Comparison of ENCODE assay signal across 24 cellular contexts in the genomic region with DNA sequence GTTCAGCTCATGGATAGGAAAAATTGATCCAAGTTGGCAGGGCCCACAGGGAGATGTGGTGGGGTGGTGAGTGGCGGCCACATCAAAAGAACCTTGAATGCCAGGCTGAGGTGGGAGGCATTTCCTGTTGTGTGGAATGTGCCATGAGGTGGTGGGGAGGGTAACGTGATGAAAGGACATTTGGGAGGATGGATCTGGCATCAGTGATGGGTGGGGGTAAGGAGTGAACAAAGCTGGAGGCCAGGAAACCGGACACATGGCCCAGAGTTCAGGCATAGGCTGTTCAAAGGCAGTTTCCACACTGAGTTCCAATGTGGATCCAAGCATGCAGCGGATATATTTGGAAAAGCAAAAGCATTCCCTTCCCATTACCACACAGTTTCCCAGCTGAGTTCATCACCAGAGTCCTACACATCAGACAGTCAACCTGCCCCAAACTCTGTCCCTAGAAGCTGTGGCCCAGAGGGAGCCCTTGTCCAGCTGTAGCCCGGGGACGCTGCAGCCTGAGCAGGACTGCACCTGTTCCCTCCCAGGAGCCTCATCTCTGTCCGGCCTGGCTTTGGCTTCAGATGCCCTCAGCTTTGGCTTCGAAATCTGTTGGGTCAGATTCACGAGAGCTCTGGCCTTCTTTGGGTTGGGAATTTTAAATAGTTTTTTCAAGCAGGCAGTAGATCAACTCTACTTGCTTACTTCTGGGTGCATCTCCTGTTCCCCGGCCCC. TPM values are rescaled to one million over a fixed set of nuclear protein-coding genes. Genes with fewer than 3 reads are reported as not detected.
"Had no signal": no experiment of that assay in that cellular context is flagged by ENCODE, and none has a peak within 500 bp of the region (broad histone marks: within the 10 kb centered on the region; RNA-seq: fewer than 3 reads in every experiment).

No MANE protein-coding gene starts in this region.

- H3K27ac ChIP-seq: brain microvascular endothelial cell, dorsolateral prefrontal cortex, epithelial cell of prostate, right atrium auricular region, suprapubic skin, transverse colon, vagina had no signal

- H3K4me3 Mint-ChIP-seq: activated B cell treated with CpG ODN at 0.5 μM for 24 hours; activated CD8-positive, alpha-beta T cell treated with anti-CD3 and anti-CD28 coated beads for 36 hours; activated naive CD4-positive, alpha-beta T cell treated with anti-CD3 and anti-CD28 coated beads for 36 hours; activated T-cell treated with anti-CD3 and anti-CD28 coated beads, Interleukin-2, amount 50 U/mL, for 24 hours; mesothelial cell of epicardium; nephron progenitor cell had no signal

- H3K36me3 ChIP-seq: brain microvascular endothelial cell, right atrium auricular region, suprapubic skin, transverse colon, vagina had no signal

- H3K27ac Mint-ChIP-seq: activated B cell treated with CpG ODN at 0.5 μM for 24 hours; activated CD8-positive, alpha-beta T cell treated with anti-CD3 and anti-CD28 coated beads for 36 hours; activated naive CD4-positive, alpha-beta T cell treated with anti-CD3 and anti-CD28 coated beads for 36 hours; activated T-cell treated with anti-CD3 and anti-CD28 coated beads, Interleukin-2, amount 50 U/mL, for 24 hours; mesothelial cell of epicardium; nephron progenitor cell; progenitor cell of endocrine pancreas had no signal

- H3K9me3 ChIP-seq: right atrium auricular region, suprapubic skin, transverse colon, vagina had no signal

- DNase-seq: activated B cell treated with CpG ODN at 0.5 μM for 24 hours; activated CD4-positive, alpha-beta T cell treated with anti-CD3 and anti-CD28 coated beads for 4 hours; activated T-cell treated with anti-CD3 and anti-CD28 coated beads, Interleukin-2, amount 50 U/mL, for 24 hours; brain microvascular endothelial cell; dorsolateral prefrontal cortex; foreskin melanocyte; glutamatergic neuron; hippocampal formation; islet precursor cell; nephron progenitor cell; stimulated activated naive CD8-positive, alpha-beta T cell treated with anti-CD3 and anti-CD28 coated beads, Interleukin-15, Interleukin-2, amounts not matched to agents 100 U/mL and 50 U/mL, for 24 hours had no signal

- H3K27me3 ChIP-seq: brain microvascular endothelial cell, dorsolateral prefrontal cortex, right atrium auricular region, suprapubic skin, transverse colon, vagina had no signal

- H3K9me3 Mint-ChIP-seq: activated B cell treated with CpG ODN at 0.5 μM for 24 hours; activated CD8-positive, alpha-beta T cell treated with anti-CD3 and anti-CD28 coated beads for 36 hours; activated naive CD4-positive, alpha-beta T cell treated with anti-CD3 and anti-CD28 coated beads for 36 hours; activated T-cell treated with anti-CD3 and anti-CD28 coated beads, Interleukin-2, amount 50 U/mL, for 24 hours; mesothelial cell of epicardium; nephron progenitor cell had no signal

- H3K36me3 Mint-ChIP-seq: mesothelial cell of epicardium had no signal

- H3K27me3 Mint-ChIP-seq: activated B cell treated with CpG ODN at 0.5 μM for 24 hours; activated CD8-positive, alpha-beta T cell treated with anti-CD3 and anti-CD28 coated beads for 36 hours; activated T-cell treated with anti-CD3 and anti-CD28 coated beads, Interleukin-2, amount 50 U/mL, for 24 hours; progenitor cell of endocrine pancreas had no signal

- H3K4me1 Mint-ChIP-seq: activated B cell treated with CpG ODN at 0.5 μM for 24 hours, mesothelial cell of epicardium had no signal

- H3K4me1 ChIP-seq: suprapubic skin, transverse colon, vagina had no signal

- H3K4me3 ChIP-seq: dorsolateral prefrontal cortex, right atrium auricular region, suprapubic skin, transverse colon, vagina had no signal

- ATAC-seq: stimulated activated naive CD8-positive, alpha-beta T cell treated with anti-CD3 and anti-CD28 coated beads, Interleukin-15, Interleukin-2, amounts not matched to agents 100 U/mL and 50 U/mL, for 24 hours had no signal

RNA-seq across cellular contexts. Expression of gene GOLGA6B, which starts 37.8 kb away (rescaled TPM):
- total RNA-seq: activated B cell treated with CpG ODN at 0.5 μM for 24 hours; activated CD8-positive, alpha-beta T cell treated with anti-CD3 and anti-CD28 coated beads for 36 hours; activated naive CD4-positive, alpha-beta T cell treated with anti-CD3 and anti-CD28 coated beads for 36 hours; lung microvascular endothelial cell; mesothelial cell of epicardium; omental fat pad; progenitor cell of endocrine pancreas; right atrium auricular region; skeletal muscle tissue; T-helper 2 cell treated with Interferon-gamma antibody and Interleukin-4, amounts not matched to agents 100 ng/mL and 5 ng/mL, for 36 hours; transverse colon; vagina had no signal
